Comparison of ENCODE assay signal across 1 cellular context in the genomic region with DNA sequence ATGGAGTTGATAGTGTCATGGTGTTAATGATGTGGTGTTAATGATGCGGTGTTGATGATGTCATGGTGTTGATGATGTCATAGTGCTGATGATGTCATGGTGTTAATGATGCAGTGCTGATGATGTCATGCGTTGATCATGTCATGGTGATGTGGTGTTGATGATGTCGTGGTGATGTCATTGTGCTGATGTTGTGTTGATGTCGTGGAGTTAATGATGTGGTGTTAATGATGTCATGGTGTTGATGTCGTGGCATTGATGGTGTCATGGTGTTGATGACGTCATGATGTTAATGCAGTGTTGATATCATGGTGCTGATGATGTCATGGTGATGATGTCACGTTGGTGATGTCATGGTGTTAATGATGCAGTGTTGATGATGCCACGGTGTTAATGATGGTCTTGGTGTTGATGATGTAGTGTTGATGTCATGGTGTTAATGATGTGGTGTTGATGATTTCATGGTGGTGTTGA.
TF ChIP-seq lines count a peak whose summit lies in the region.

No MANE protein-coding gene starts in this region.

TF ChIP-seq in HEK293, 187 proteins besides CTCF, POLR2A, EP300 and RAD21 (continued from another document and continues in another):
- TF ChIP-seq ZNF704 (tag by site-specific recombination; IDR thresholded peaks at IDR 0.05), result peak; percentile 36; the same call in 1 of the 2 replicates
- no peak; the same call in 1 of the 2 replicates for TF ChIP-seq OSR2 (tag by site-specific recombination; IDR thresholded peaks at IDR 0.05)
- TF ChIP-seq, protein P1, sequence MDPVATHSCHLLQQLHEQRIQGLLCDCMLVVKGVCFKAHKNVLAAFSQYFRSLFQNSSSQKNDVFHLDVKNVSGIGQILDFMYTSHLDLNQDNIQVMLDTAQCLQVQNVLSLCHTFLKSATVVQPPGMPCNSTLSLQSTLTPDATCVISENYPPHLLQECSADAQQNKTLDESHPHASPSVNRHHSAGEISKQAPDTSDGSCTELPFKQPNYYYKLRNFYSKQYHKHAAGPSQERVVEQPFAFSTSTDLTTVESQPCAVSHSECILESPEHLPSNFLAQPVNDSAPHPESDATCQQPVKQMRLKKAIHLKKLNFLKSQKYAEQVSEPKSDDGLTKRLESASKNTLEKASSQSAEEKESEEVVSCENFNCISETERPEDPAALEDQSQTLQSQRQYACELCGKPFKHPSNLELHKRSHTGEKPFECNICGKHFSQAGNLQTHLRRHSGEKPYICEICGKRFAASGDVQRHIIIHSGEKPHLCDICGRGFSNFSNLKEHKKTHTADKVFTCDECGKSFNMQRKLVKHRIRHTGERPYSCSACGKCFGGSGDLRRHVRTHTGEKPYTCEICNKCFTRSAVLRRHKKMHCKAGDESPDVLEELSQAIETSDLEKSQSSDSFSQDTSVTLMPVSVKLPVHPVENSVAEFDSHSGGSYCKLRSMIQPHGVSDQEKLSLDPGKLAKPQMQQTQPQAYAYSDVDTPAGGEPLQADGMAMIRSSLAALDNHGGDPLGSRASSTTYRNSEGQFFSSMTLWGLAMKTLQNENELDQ (tag by site-specific recombination; IDR thresholded peaks at IDR 0.05; ENCODE audit: low read depth), result no peak; the same call in 1 of the 2 replicates
- no peak for TF ChIP-seq HOXC10 (CRISPR knock-in tag; IDR thresholded peaks at IDR 0.05)
- no peak for TF ChIP-seq ZNF677 (tag by site-specific recombination; IDR thresholded peaks at IDR 0.05)
- TF ChIP-seq ZNF830 (tag by site-specific recombination; IDR thresholded peaks at IDR 0.05; ENCODE audit: low read depth), result no peak
- no peak; the same call in none of the 2 replicates for TF ChIP-seq ZNF133 (tag by site-specific recombination; IDR thresholded peaks at IDR 0.05)
- no peak for TF ChIP-seq ZNF37A (tag by site-specific recombination; IDR thresholded peaks at IDR 0.05)
- peak; percentile 79 for TF ChIP-seq GFI1B (tag by site-specific recombination; IDR thresholded peaks at IDR 0.05)
- TF ChIP-seq ZNF610 (tag by site-specific recombination; IDR thresholded peaks at IDR 0.05; ENCODE audit: borderline replicate concordance), result no peak
- TF ChIP-seq MYNN (tag by site-specific recombination; IDR thresholded peaks at IDR 0.05; ENCODE audit: borderline replicate concordance), result no peak; the same call in 1 of the 2 replicates
- TF ChIP-seq ZSCAN16 (tag by site-specific recombination; IDR thresholded peaks at IDR 0.05), result no peak
- TF ChIP-seq ZNF530 (tag by site-specific recombination; IDR thresholded peaks at IDR 0.05; ENCODE audit: low read depth), result no peak
- peak; percentile 72 for TF ChIP-seq SCRT2 (tag by site-specific recombination; IDR thresholded peaks at IDR 0.05)
- TF ChIP-seq ZNF148 (tag by site-specific recombination; IDR thresholded peaks at IDR 0.05; ENCODE audit: borderline replicate concordance), result peak; percentile 97
- 0 out of 2 replicates have a peak, but pooled peaks have one; percentile 48 for TF ChIP-seq ZNF843 (tag by site-specific recombination; IDR thresholded peaks at IDR 0.05)
- no peak for TF ChIP-seq ZNF174 (tag by site-specific recombination; IDR thresholded peaks at IDR 0.05)
- TF ChIP-seq ZNF600 (tag by site-specific recombination; IDR thresholded peaks at IDR 0.05), result no peak
- 0 out of 2 replicates have a peak, but pooled peaks have one; percentile 6 for TF ChIP-seq EGR2 (tag by site-specific recombination; IDR thresholded peaks at IDR 0.05; ENCODE audit: low read depth)
- TF ChIP-seq ZNF623 (tag by site-specific recombination; IDR thresholded peaks at IDR 0.05), result peak; percentile 44
- TF ChIP-seq ZNF416 (tag by site-specific recombination; IDR thresholded peaks at IDR 0.05), result peak; percentile 94
- TF ChIP-seq KLF9 (tag by site-specific recombination; IDR thresholded peaks at IDR 0.05; ENCODE audit: low read depth), result peak; percentile 46; the same call in 1 of the 2 replicates
- TF ChIP-seq ZNF202 (tag by site-specific recombination; IDR thresholded peaks at IDR 0.05; ENCODE audit: borderline replicate concordance), result no peak
- TF ChIP-seq ZNF423 (tag by site-specific recombination; IDR thresholded peaks at IDR 0.05), result no peak
- no peak for TF ChIP-seq ZNF214 (tag by site-specific recombination; IDR thresholded peaks at IDR 0.05; ENCODE audit: borderline replicate concordance)
- no peak for TF ChIP-seq ZBTB8A (tag by site-specific recombination; IDR thresholded peaks at IDR 0.05)
- no peak for TF ChIP-seq ZNF654 (tag by site-specific recombination; IDR thresholded peaks at IDR 0.05; ENCODE audit: low read depth)
- TF ChIP-seq ZEB2 (tag by site-specific recombination; IDR thresholded peaks at IDR 0.05), result peak; percentile 19; the same call in 1 of the 2 replicates
- 0 out of 2 replicates have a peak, but pooled peaks have one; percentile 12 for TF ChIP-seq ZNF121 (tag by site-specific recombination; IDR thresholded peaks at IDR 0.05)
- peak; percentile 75; the same call in 1 of the 2 replicates for TF ChIP-seq OVOL3 (tag by site-specific recombination; IDR thresholded peaks at IDR 0.05)
- TF ChIP-seq ZNF510 (tag by site-specific recombination; IDR thresholded peaks at IDR 0.05; ENCODE audit: insufficient replicate concordance), result no peak
- TF ChIP-seq, protein P2, sequence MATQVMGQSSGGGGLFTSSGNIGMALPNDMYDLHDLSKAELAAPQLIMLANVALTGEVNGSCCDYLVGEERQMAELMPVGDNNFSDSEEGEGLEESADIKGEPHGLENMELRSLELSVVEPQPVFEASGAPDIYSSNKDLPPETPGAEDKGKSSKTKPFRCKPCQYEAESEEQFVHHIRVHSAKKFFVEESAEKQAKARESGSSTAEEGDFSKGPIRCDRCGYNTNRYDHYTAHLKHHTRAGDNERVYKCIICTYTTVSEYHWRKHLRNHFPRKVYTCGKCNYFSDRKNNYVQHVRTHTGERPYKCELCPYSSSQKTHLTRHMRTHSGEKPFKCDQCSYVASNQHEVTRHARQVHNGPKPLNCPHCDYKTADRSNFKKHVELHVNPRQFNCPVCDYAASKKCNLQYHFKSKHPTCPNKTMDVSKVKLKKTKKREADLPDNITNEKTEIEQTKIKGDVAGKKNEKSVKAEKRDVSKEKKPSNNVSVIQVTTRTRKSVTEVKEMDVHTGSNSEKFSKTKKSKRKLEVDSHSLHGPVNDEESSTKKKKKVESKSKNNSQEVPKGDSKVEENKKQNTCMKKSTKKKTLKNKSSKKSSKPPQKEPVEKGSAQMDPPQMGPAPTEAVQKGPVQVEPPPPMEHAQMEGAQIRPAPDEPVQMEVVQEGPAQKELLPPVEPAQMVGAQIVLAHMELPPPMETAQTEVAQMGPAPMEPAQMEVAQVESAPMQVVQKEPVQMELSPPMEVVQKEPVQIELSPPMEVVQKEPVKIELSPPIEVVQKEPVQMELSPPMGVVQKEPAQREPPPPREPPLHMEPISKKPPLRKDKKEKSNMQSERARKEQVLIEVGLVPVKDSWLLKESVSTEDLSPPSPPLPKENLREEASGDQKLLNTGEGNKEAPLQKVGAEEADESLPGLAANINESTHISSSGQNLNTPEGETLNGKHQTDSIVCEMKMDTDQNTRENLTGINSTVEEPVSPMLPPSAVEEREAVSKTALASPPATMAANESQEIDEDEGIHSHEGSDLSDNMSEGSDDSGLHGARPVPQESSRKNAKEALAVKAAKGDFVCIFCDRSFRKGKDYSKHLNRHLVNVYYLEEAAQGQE (tag by site-specific recombination; IDR thresholded peaks at IDR 0.05), result no peak
- peak; percentile 87 for TF ChIP-seq ZNF558 (tag by site-specific recombination; IDR thresholded peaks at IDR 0.05)
- TF ChIP-seq ZNF701 (tag by site-specific recombination; IDR thresholded peaks at IDR 0.05), result 0 out of 2 replicates have a peak, but pooled peaks have one; percentile 12
- peak; percentile 99 for TF ChIP-seq ZNF747 (tag by site-specific recombination; IDR thresholded peaks at IDR 0.05)
- peak; percentile 99 for TF ChIP-seq ZNF621 (tag by site-specific recombination; IDR thresholded peaks at IDR 0.05)
- TF ChIP-seq ZNF596 (tag by site-specific recombination; IDR thresholded peaks at IDR 0.05), result no peak
- TF ChIP-seq IKZF3 (tag by site-specific recombination; IDR thresholded peaks at IDR 0.05), result no peak
- peak; percentile 69 for TF ChIP-seq ZBTB7A (tag by site-specific recombination; IDR thresholded peaks at IDR 0.05; ENCODE audit: low read depth)
- TF ChIP-seq PRDM1 (tag by site-specific recombination; IDR thresholded peaks at IDR 0.05), result 0 out of 2 replicates have a peak, but pooled peaks have one; percentile 28
- peak; percentile 97 for TF ChIP-seq ZNF473 (tag by site-specific recombination; IDR thresholded peaks at IDR 0.05)
- peak; percentile 98 for TF ChIP-seq YY2 (tag by site-specific recombination; IDR thresholded peaks at IDR 0.05)
- TF ChIP-seq, protein P3, sequence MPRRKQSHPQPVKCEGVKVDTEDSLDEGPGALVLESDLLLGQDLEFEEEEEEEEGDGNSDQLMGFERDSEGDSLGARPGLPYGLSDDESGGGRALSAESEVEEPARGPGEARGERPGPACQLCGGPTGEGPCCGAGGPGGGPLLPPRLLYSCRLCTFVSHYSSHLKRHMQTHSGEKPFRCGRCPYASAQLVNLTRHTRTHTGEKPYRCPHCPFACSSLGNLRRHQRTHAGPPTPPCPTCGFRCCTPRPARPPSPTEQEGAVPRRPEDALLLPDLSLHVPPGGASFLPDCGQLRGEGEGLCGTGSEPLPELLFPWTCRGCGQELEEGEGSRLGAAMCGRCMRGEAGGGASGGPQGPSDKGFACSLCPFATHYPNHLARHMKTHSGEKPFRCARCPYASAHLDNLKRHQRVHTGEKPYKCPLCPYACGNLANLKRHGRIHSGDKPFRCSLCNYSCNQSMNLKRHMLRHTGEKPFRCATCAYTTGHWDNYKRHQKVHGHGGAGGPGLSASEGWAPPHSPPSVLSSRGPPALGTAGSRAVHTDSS (tag by site-specific recombination; IDR thresholded peaks at IDR 0.05), result no peak
- TF ChIP-seq, protein P4, sequence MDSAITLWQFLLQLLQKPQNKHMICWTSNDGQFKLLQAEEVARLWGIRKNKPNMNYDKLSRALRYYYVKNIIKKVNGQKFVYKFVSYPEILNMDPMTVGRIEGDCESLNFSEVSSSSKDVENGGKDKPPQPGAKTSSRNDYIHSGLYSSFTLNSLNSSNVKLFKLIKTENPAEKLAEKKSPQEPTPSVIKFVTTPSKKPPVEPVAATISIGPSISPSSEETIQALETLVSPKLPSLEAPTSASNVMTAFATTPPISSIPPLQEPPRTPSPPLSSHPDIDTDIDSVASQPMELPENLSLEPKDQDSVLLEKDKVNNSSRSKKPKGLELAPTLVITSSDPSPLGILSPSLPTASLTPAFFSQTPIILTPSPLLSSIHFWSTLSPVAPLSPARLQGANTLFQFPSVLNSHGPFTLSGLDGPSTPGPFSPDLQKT (IDR thresholded peaks at IDR 0.05; ENCODE audit: borderline replicate concordance, low read depth, low read length), result no peak
- TF ChIP-seq ZNF394 (tag by site-specific recombination; IDR thresholded peaks at IDR 0.05; ENCODE audit: borderline replicate concordance), result no peak
- TF ChIP-seq ZNF366 (tag by site-specific recombination; conservative IDR thresholded peaks at IDR 0.05), result peak; percentile 72
- TF ChIP-seq, protein P5, sequence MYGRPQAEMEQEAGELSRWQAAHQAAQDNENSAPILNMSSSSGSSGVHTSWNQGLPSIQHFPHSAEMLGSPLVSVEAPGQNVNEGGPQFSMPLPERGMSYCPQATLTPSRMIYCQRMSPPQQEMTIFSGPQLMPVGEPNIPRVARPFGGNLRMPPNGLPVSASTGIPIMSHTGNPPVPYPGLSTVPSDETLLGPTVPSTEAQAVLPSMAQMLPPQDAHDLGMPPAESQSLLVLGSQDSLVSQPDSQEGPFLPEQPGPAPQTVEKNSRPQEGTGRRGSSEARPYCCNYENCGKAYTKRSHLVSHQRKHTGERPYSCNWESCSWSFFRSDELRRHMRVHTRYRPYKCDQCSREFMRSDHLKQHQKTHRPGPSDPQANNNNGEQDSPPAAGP (tag by site-specific recombination; IDR thresholded peaks at IDR 0.05), result peak; percentile 98
